In the genomic region with DNA sequence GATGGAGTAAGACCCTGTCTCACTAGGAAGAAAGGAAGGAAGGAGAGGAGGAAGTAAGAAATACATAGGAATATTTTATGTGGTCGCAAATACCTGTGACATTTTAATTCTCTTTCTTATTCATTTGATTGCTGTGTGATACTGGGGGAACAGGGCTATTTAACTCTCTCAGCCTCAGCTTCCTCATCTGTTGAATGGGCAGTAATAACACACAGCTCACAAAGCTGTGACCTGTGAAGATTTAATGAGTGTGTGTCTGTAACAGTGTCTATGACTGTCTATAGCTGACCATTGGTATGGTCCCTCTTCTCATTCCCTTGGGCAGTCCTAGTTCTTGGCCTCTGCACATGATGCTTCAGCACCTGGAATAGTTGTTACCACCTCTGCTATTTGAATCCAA, we compare ENCODE assay signal across 17 cellular contexts. TPM values are rescaled to one million over a fixed set of nuclear protein-coding genes. Genes with fewer than 3 reads are reported as not detected.
A peak's percentile ranks its signal among the peaks of the same experiment; 100 is the strongest.
DNase-seq lines count a peak whose midpoint lies in the region; ATAC-seq, FAIRE-seq and TF ChIP-seq lines count a peak whose summit lies in the region.
"Had no signal": no experiment of that assay in that cellular context is flagged by ENCODE, and none has a peak within 500 bp of the region (broad histone marks: within the 10 kb centered on the region; RNA-seq: fewer than 3 reads in every experiment).

No MANE protein-coding gene starts in this region.

- no peak for TF ChIP-seq POLR2A in K562 (conservative IDR thresholded peaks at IDR 0.05)

- peak overlapping the region; percentile 73 for H2AFZ ChIP-seq in K562 (ENCODE audit: low read depth, low read length)
- H2AFZ ChIP-seq in mesenchymal stem cell (ENCODE audit: low read depth, low read length), result no peak overlapping the region

- no peaks in the 10 kb centered on the region for H3K9me1 ChIP-seq in K562 (ENCODE audit: control insufficient read depth, insufficient read depth, low read length)

- no peak for FAIRE-seq in K562 (lab: Jason Lieb, UNC)
- FAIRE-seq: GM12892 had no signal

- no peak overlapping the region for H3K4me3 Mint-ChIP-seq in stimulated activated naive CD8-positive, alpha-beta T cell treated with anti-CD3 and anti-CD28 coated beads, Interleukin-15, amount 100 ng/mL, for 72 hours
- H3K4me3 Mint-ChIP-seq: CD4-positive, alpha-beta memory T cell had no signal

- TF ChIP-seq EP300 in K562 (IDR thresholded peaks at IDR 0.05; ENCODE audit: low read length), result no peak

- 17% methylated on average over 1 of the region's 1 CpG for WGBS in K562 (ENCODE audit: insufficient coverage, low coverage, missing lambda C conversion rate)
- WGBS in mesenchymal stem cell, result 88% methylated on average over 1 of the region's 1 CpG

- H3K36me3 ChIP-seq in HEK293 (ENCODE audit: control insufficient read depth in 2 of 2, insufficient read depth in 1 of 2, low read length in 2 of 2), result no peaks in the 10 kb centered on the region
- H3K36me3 ChIP-seq in K562 (ENCODE audit: control insufficient read depth, insufficient read depth, low read length), result no peaks in the 10 kb centered on the region
- H3K36me3 ChIP-seq in mesenchymal stem cell (ENCODE audit: control insufficient read depth in 1 of 2, insufficient read depth in 2 of 2, low read depth in 1 of 2, low read length in 2 of 2), result no peaks in the 10 kb centered on the region

- H2AK5ac ChIP-seq in mesenchymal stem cell (ENCODE audit: low read length, severe bottlenecking), result no peak overlapping the region

- H3K79me1 ChIP-seq in mesenchymal stem cell (replicated peaks; ENCODE audit: low read length, poor library complexity, severe bottlenecking), result no peaks in the 10 kb centered on the region

- H3K27me3 ChIP-seq in K562 (ENCODE audit: control insufficient read depth in 2 of 2, insufficient read depth in 2 of 2, low read length in 2 of 2) (no peaks in the 10 kb centered on the region), mesenchymal stem cell (ENCODE audit: control insufficient read depth in 1 of 2, insufficient read depth in 1 of 2, low read length in 2 of 2) (no peaks in the 10 kb centered on the region)

- no peak overlapping the region for H3K4ac ChIP-seq in mesenchymal stem cell (ENCODE audit: low read depth in 1 of 2, low read length in 2 of 2)

- in situ Hi-C loops in K562 (cut with MboI), result no loop called here

- no peaks in the 10 kb centered on the region for H3K79me2 ChIP-seq in K562 (ENCODE audit: control insufficient read depth, insufficient read depth, low read length)

- no peak for TF ChIP-seq CTCF in HEK293 (tag by site-specific recombination; IDR thresholded peaks at IDR 0.05)
- no peak for TF ChIP-seq CTCF in K562 (IDR thresholded peaks at IDR 0.05 in 2 of 3, conservative IDR thresholded peaks at IDR 0.05 in 1 of 3; ENCODE audit: insufficient read depth in 2 of 3, low read depth in 1 of 3, low read length in 3 of 3)

- H4K91ac ChIP-seq in mesenchymal stem cell (ENCODE audit: low read length), result no peak overlapping the region

- no peak overlapping the region for H3K23ac ChIP-seq in mesenchymal stem cell (ENCODE audit: low read length in 2 of 2)

- BruUV-seq in K562 (replicated peaks; lab: Mats Ljungman, UMichigan), result no TSS peak

- H3K27me3 Mint-ChIP-seq in stimulated activated naive CD8-positive, alpha-beta T cell treated with anti-CD3 and anti-CD28 coated beads, Interleukin-15, amount 100 ng/mL, for 72 hours, result no peaks in the 10 kb centered on the region

- no peak overlapping the region for H3K9ac ChIP-seq in K562 (ENCODE audit: insufficient read depth in 1 of 2, low read depth in 2 of 2, low read length in 2 of 2)
- no peak overlapping the region for H3K9ac ChIP-seq in mesenchymal stem cell (ENCODE audit: low read length)

- H3K9me3 Mint-ChIP-seq in stimulated activated naive CD8-positive, alpha-beta T cell treated with anti-CD3 and anti-CD28 coated beads, Interleukin-15, amount 100 ng/mL, for 72 hours, result no peaks in the 10 kb centered on the region

- no peak overlapping the region for H3K27ac Mint-ChIP-seq in stimulated activated naive CD8-positive, alpha-beta T cell treated with anti-CD3 and anti-CD28 coated beads, Interleukin-15, amount 100 ng/mL, for 72 hours
- H3K27ac Mint-ChIP-seq: CD4-positive, alpha-beta memory T cell had no signal

- no peak overlapping the region for H3K4me3 ChIP-seq in HEK293 (ENCODE audit: low read depth, low read length)
- H3K4me3 ChIP-seq in K562, result no peak overlapping the region
- H3K4me3 ChIP-seq in mesenchymal stem cell (ENCODE audit: insufficient read depth in 1 of 2, low read depth in 1 of 2, low read length in 2 of 2), result no peak overlapping the region

- no peak overlapping the region for H3K4me2 ChIP-seq in K562 (ENCODE audit: insufficient read depth, low read length)
- no peak overlapping the region for H3K4me2 ChIP-seq in mesenchymal stem cell (ENCODE audit: low read length, poor library complexity, severe bottlenecking)

- no peak overlapping the region for H4K8ac ChIP-seq in mesenchymal stem cell (ENCODE audit: low read length)

- ATAC-seq in K562 (no peak), HG03095 (IDR thresholded peaks at IDR 0.05; ENCODE audit: unreplicated experiment) (no peak), left lobe of liver (no peak)
- ATAC-seq in stimulated activated naive CD8-positive, alpha-beta T cell treated with anti-CD3 and anti-CD28 coated beads, Interleukin-15, amount 100 ng/mL, for 72 hours, result no peak

- no peak overlapping the region for H2BK5ac ChIP-seq in mesenchymal stem cell (ENCODE audit: low read depth, low read length, poor library complexity, severe bottlenecking)

- no peak overlapping the region for H2BK120ac ChIP-seq in mesenchymal stem cell (ENCODE audit: low read depth, low read length)

- TF ChIP-seq RAD21 in K562 (CRISPR knock-in tag; conservative IDR thresholded peaks at IDR 0.05 in 1 of 2, IDR thresholded peaks at IDR 0.05 in 1 of 2), result no peak

- H3K18ac ChIP-seq in mesenchymal stem cell (ENCODE audit: low read depth in 1 of 2, low read length in 2 of 2), result no peak overlapping the region

- DNase-seq in K562 (ENCODE audit: extremely low read depth in 1 of 4, low spot score in 3 of 4) (no peak), mesenchymal stem cell (no peak), left lobe of liver (ENCODE audit: low spot score) (no peak)
- no peak for DNase-seq in stimulated activated naive CD8-positive, alpha-beta T cell treated with anti-CD3 and anti-CD28 coated beads, Interleukin-15, amount 100 ng/mL, for 72 hours
- DNase-seq: C1 segment of cervical spinal cord; Calu3; CD4-positive, alpha-beta memory T cell; COR-L47; DMS53; DMS79 treated with DMSO at 0.1 percent for 48 hours; GF-D8; GOT3; H7; HCEC 1CT had no signal

- H4K20me1 ChIP-seq in K562 (replicated peaks; ENCODE audit: control insufficient read depth, insufficient read depth, low read length), result no peaks in the 10 kb centered on the region

- H3K4me1 Mint-ChIP-seq in stimulated activated naive CD8-positive, alpha-beta T cell treated with anti-CD3 and anti-CD28 coated beads, Interleukin-15, amount 100 ng/mL, for 72 hours, result peaks cover 25% of the 10 kb centered on the region

- H3K4me1 ChIP-seq in HEK293 (ENCODE audit: control insufficient read depth, insufficient read depth, low read length) (peaks cover 4% of the 10 kb centered on the region), K562 (replicated peaks in 1 of 2; ENCODE audit: control insufficient read depth in 2 of 2, insufficient read depth in 2 of 2, low read length in 2 of 2) (peaks cover 4 to 5% of the 10 kb centered on the region in 2 experiments; a peak in 4 of 5 replicates), mesenchymal stem cell (ENCODE audit: control insufficient read depth, insufficient read depth, low read depth, low read length) (no peaks in the 10 kb centered on the region)

- H3K27ac ChIP-seq in HEK293 (ENCODE audit: extremely low read depth, low read depth, low read length), result no peak overlapping the region
- H3K27ac ChIP-seq in K562 (ENCODE audit: extremely low read depth, low read depth, low read length), result no peak overlapping the region
- no peak overlapping the region for H3K27ac ChIP-seq in mesenchymal stem cell (ENCODE audit: low read length, poor library complexity, severe bottlenecking)

- peak overlapping the region; percentile 0 for H2BK15ac ChIP-seq in mesenchymal stem cell (ENCODE audit: low read depth, poor library complexity, severe bottlenecking)

- no peak overlapping the region for H3K14ac ChIP-seq in mesenchymal stem cell (ENCODE audit: low read length in 2 of 2)

- H3K9me3 ChIP-seq in HEK293 (ENCODE audit: control insufficient read depth, insufficient read depth, low read depth, low read length) (no peaks in the 10 kb centered on the region), K562 (replicated peaks; ENCODE audit: control insufficient read depth, insufficient read depth, low read depth, low read length) (no peaks in the 10 kb centered on the region), mesenchymal stem cell (ENCODE audit: control insufficient read depth, low read length) (no peaks in the 10 kb centered on the region)

- intact Hi-C loops in K562 (cut with micrococcal nuclease), result no loop called here

- POLR2A ChIA-PET in HEK293 (lab: Yijun Ruan, JAX), result no interaction called here
- POLR2A ChIA-PET in K562 (lab: Yijun Ruan, JAX), result interaction anchor here (1.0 kb wide), 1 partner anchor 12 kb away, joined by 4 read pairs; no protein-coding TSS in a partner anchor

- CTCF ChIA-PET in HEK293 (lab: Yijun Ruan, JAX) (no interaction called here), K562 (lab: Yijun Ruan, JAX; ENCODE audit: low intra/inter-chr PET ratio) (no interaction called here)

- H2BK12ac ChIP-seq in mesenchymal stem cell (ENCODE audit: low read length in 2 of 2), result no peak overlapping the region

RNA-seq across cellular contexts. Expression of gene GPR161, which starts 13.6 kb away (rescaled TPM):
- total RNA-seq in K562 (2011; cell fraction: chromatin; rRNA removed; ENCODE audit: low replicate concordance), result 1.4 and 3.6 TPM in 2 replicates
- total RNA-seq in K562 (2011; cell fraction: nucleolus; rRNA removed), result 2.6 and 3.8 TPM in 2 replicates
- total RNA-seq in K562 (2011; cell fraction: nucleoplasm; rRNA removed), result 2.3 and 2.6 TPM in 2 replicates
- total RNA-seq in K562 (2014; rRNA removed) (0.45 and 1.1 TPM in 2 replicates), K562 (2014; rRNA removed; fragmentation: Illumina TruSeq; extraction: Trizol) (0.64 and 0.76 TPM in 2 replicates), K562 (2015; rRNA removed; fragmentation: Illumina TruSeq; extraction: Trizol) (0.68 and 1.0 TPM in 2 replicates), K562 (2021) (1.2 and 1.6 TPM in 2 replicates), left lobe of liver (0.38 TPM)
- polyA plus RNA-seq in K562 (2011; rRNA removed) (2.4 and 3.2 TPM in 2 replicates), K562 (2014; fragmentation: Illumina TruSeq; extraction: Trizol) (0.95 and 1.3 TPM in 2 replicates), K562 (2014; fragmentation: Nextera tagmentation; extraction: Ambion mirVana) (under 1 TPM; 0.15 to 0.18 TPM), K562 (2014; rRNA removed) (0.73 and 1.1 TPM in 2 replicates)
- polyA plus RNA-seq in K562 (2011; cell fraction: cytosol; rRNA removed), result 3.1 and 3.3 TPM in 2 replicates
- 3.5 and 3.9 TPM in 2 replicates for polyA plus RNA-seq in K562 (2011; cell fraction: nucleus; rRNA removed)
- 1.5 and 1.9 TPM in 2 replicates for polyA plus RNA-seq in K562 (2012)
- polyA minus RNA-seq in K562 (2011; rRNA and poly(A)+ RNA removed), result 5.4 and 5.5 TPM in 2 replicates
- polyA minus RNA-seq in K562 (2011; cell fraction: cytosol; rRNA and poly(A)+ RNA removed), result 2.8 TPM in 2 replicates
- polyA minus RNA-seq in K562 (2011; cell fraction: nucleus; rRNA and poly(A)+ RNA removed), result 2.3 and 2.8 TPM in 2 replicates
- polyA plus RNA-seq in mesenchymal stem cell (2013, experiment 1 of 2), result 6.1 TPM
- 5.8 TPM for polyA plus RNA-seq in mesenchymal stem cell (2013, experiment 2 of 2)

RNA-seq across cellular contexts. Expression of gene TIPRL, which starts 28.5 kb away (rescaled TPM):
- 7.1 and 15.3 TPM in 2 replicates for total RNA-seq in K562 (2011; cell fraction: chromatin; rRNA removed; ENCODE audit: low replicate concordance)
- total RNA-seq in K562 (2011; cell fraction: nucleolus; rRNA removed), result 4.0 and 4.3 TPM in 2 replicates
- 6.7 and 13.7 TPM in 2 replicates for total RNA-seq in K562 (2011; cell fraction: nucleoplasm; rRNA removed)
- total RNA-seq in K562 (2014; rRNA removed) (41.4 and 52.1 TPM in 2 replicates), K562 (2014; rRNA removed; fragmentation: Illumina TruSeq; extraction: Trizol) (73.5 and 78.1 TPM in 2 replicates), K562 (2015; rRNA removed; fragmentation: Illumina TruSeq; extraction: Trizol) (71.1 and 81.7 TPM in 2 replicates), K562 (2021) (57.0 and 64.4 TPM in 2 replicates), left lobe of liver (10.9 TPM)
- polyA plus RNA-seq in K562 (2011; rRNA removed) (44.9 and 69.9 TPM in 2 replicates), K562 (2014; fragmentation: Illumina TruSeq; extraction: Trizol) (50.7 and 60.1 TPM in 2 replicates), K562 (2014; fragmentation: Nextera tagmentation; extraction: Ambion mirVana) (10 to 100 TPM; 87.0 to 90.2 TPM), K562 (2014; rRNA removed) (54.8 and 63.2 TPM in 2 replicates)
- 10.0 and 21.7 TPM in 2 replicates for polyA plus RNA-seq in K562 (2011; cell fraction: cytosol; rRNA removed)
- polyA plus RNA-seq in K562 (2011; cell fraction: nucleus; rRNA removed), result 7.3 and 11.7 TPM in 2 replicates
- 42.3 and 51.3 TPM in 2 replicates for polyA plus RNA-seq in K562 (2012)
- 87.3 and 88.4 TPM in 2 replicates for polyA minus RNA-seq in K562 (2011; rRNA and poly(A)+ RNA removed)
- 19.4 and 21.4 TPM in 2 replicates for polyA minus RNA-seq in K562 (2011; cell fraction: cytosol; rRNA and poly(A)+ RNA removed)
- 4.7 and 8.7 TPM in 2 replicates for polyA minus RNA-seq in K562 (2011; cell fraction: nucleus; rRNA and poly(A)+ RNA removed)
- 31.5 TPM for polyA plus RNA-seq in mesenchymal stem cell (2013, experiment 1 of 2)
- 32.5 TPM for polyA plus RNA-seq in mesenchymal stem cell (2013, experiment 2 of 2)
